In the genomic region with DNA sequence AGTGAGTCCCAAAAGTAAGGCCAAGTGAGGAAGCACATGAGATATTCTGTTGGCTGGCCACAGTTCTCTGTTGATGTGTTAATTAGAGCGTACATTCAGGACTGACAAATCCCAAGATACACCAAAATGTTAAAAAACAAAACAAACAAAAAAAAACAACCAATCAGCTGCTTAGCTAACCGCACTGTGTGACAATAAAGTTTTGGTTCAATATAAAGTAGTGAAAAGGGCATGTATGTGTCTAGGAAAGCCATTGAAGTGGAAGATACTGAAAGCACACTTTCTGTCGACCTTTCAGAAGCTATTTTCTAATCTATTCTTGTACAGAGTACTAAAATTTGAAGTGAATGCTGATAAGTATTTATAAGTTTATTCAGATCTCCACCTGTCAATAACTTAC, we compare ENCODE assay signal across 1 cellular context.
TF ChIP-seq lines count a peak whose summit lies in the region.

No MANE protein-coding gene starts in this region.

TF ChIP-seq in K562, 482 proteins besides CTCF, POLR2A, EP300 and RAD21:
- TF ChIP-seq, protein P1, sequence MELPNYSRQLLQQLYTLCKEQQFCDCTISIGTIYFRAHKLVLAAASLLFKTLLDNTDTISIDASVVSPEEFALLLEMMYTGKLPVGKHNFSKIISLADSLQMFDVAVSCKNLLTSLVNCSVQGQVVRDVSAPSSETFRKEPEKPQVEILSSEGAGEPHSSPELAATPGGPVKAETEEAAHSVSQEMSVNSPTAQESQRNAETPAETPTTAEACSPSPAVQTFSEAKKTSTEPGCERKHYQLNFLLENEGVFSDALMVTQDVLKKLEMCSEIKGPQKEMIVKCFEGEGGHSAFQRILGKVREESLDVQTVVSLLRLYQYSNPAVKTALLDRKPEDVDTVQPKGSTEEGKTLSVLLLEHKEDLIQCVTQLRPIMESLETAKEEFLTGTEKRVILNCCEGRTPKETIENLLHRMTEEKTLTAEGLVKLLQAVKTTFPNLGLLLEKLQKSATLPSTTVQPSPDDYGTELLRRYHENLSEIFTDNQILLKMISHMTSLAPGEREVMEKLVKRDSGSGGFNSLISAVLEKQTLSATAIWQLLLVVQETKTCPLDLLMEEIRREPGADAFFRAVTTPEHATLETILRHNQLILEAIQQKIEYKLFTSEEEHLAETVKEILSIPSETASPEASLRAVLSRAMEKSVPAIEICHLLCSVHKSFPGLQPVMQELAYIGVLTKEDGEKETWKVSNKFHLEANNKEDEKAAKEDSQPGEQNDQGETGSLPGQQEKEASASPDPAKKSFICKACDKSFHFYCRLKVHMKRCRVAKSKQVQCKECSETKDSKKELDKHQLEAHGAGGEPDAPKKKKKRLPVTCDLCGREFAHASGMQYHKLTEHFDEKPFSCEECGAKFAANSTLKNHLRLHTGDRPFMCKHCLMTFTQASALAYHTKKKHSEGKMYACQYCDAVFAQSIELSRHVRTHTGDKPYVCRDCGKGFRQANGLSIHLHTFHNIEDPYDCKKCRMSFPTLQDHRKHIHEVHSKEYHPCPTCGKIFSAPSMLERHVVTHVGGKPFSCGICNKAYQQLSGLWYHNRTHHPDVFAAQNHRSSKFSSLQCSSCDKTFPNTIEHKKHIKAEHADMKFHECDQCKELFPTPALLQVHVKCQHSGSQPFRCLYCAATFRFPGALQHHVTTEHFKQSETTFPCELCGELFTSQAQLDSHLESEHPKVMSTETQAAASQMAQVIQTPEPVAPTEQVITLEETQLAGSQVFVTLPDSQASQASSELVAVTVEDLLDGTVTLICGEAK (IDR thresholded peaks at IDR 0.05): peak; percentile 91
- TF ChIP-seq, protein P1 (CRISPR knock-in tag; IDR thresholded peaks at IDR 0.05): peak; percentile 88
- TF ChIP-seq ZNF282 (CRISPR knock-in tag; IDR thresholded peaks at IDR 0.05): no peak
